In genomic region chr10:44014644-44015250, GRCh38 we compare ENCODE assay signal across 19 cellular contexts.
DNase-seq lines count a peak whose midpoint lies in the region; FAIRE-seq and TF ChIP-seq lines count a peak whose summit lies in the region.
"Had no signal": no experiment of that assay in that cellular context is flagged by ENCODE, and none has a peak within 500 bp of the region (broad histone marks: within the 10 kb centered on the region; RNA-seq: fewer than 3 reads in every experiment).

No MANE protein-coding gene starts in this region.

- TF ChIP-seq EP300 in tibial nerve (IDR thresholded peaks at IDR 0.05) = no peak

- no peak for TF ChIP-seq POLR2A in tibial nerve (IDR thresholded peaks at IDR 0.05)

- peak; percentile 27 for FAIRE-seq in urothelium cell line (lab: Jason Lieb, UNC)
- FAIRE-seq: GM12878, H1, HTR-8/SVneo had no signal

- H3K9me3 Mint-ChIP-seq in CD14-positive monocyte = peaks cover 0 to 5% (median 2%) of the 10 kb centered on the region in 7 donors
- H3K9me3 Mint-ChIP-seq in dendritic cell treated with granulocyte-macrophage colony-stimulating factor and Interleukin-4, amounts not matched to agents 40 ng/mL and 50 ng/mL, for 4 days = no peaks in the 10 kb centered on the region
- H3K9me3 Mint-ChIP-seq: CD4-positive, CD25-positive, alpha-beta regulatory T cell; CD8-positive, alpha-beta memory T cell had no signal

- H3K36me3 Mint-ChIP-seq in CD14-positive monocyte = no peaks in the 10 kb centered on the region
- H3K36me3 Mint-ChIP-seq in dendritic cell treated with granulocyte-macrophage colony-stimulating factor and Interleukin-4, amounts not matched to agents 40 ng/mL and 50 ng/mL, for 4 days (ENCODE audit: low read depth) = no peaks in the 10 kb centered on the region
- H3K36me3 Mint-ChIP-seq: CD4-positive, CD25-positive, alpha-beta regulatory T cell; CD8-positive, alpha-beta memory T cell had no signal

- H3K36me3 ChIP-seq in neutrophil (no peaks in the 10 kb centered on the region), tibial nerve (no peaks in the 10 kb centered on the region)
- H3K36me3 ChIP-seq: BLaER1 treated with 17β-estradiol and CSF1 and Interleukin-3, amounts not matched to agents 10 nM and 100 nM had no signal

- H3K27me3 ChIP-seq in neutrophil (no peaks in the 10 kb centered on the region), tibial nerve (no peaks in the 10 kb centered on the region)
- H3K27me3 ChIP-seq: BLaER1 treated with 17β-estradiol and CSF1 and Interleukin-3, amounts not matched to agents 10 nM and 100 nM had no signal

- no peak overlapping the region for H3K4me3 ChIP-seq in neutrophil (ENCODE audit: low read depth in 1 of 2, low read length in 1 of 2)
- no peak overlapping the region for H3K4me3 ChIP-seq in tibial nerve
- H3K4me3 ChIP-seq: BLaER1 treated with 17β-estradiol and CSF1 and Interleukin-3, amounts not matched to agents 10 nM and 100 nM; GM12878 had no signal

- H3K27ac Mint-ChIP-seq in CD14-positive monocyte = peak overlapping the region in 4 of 7 donors; percentile 31 to 84 (median 70)
- H3K27ac Mint-ChIP-seq in dendritic cell treated with granulocyte-macrophage colony-stimulating factor and Interleukin-4, amounts not matched to agents 40 ng/mL and 50 ng/mL, for 4 days = peak overlapping the region; percentile 30
- H3K27ac Mint-ChIP-seq: B cell; CD4-positive, CD25-positive, alpha-beta regulatory T cell; H9 had no signal

- peaks cover 41% of the 10 kb centered on the region for H3K4me1 Mint-ChIP-seq in CD14-positive monocyte
- peaks cover 44% of the 10 kb centered on the region for H3K4me1 Mint-ChIP-seq in dendritic cell treated with granulocyte-macrophage colony-stimulating factor and Interleukin-4, amounts not matched to agents 40 ng/mL and 50 ng/mL, for 4 days (ENCODE audit: low read depth)
- H3K4me1 Mint-ChIP-seq: B cell; CD4-positive, CD25-positive, alpha-beta regulatory T cell; CD8-positive, alpha-beta memory T cell had no signal

- H3K9me3 ChIP-seq in neutrophil = no peaks in the 10 kb centered on the region
- H3K9me3 ChIP-seq in tibial nerve = no peaks in the 10 kb centered on the region

- intact Hi-C loops in CD14-positive monocyte (cut with micrococcal nuclease) = no loop called here
- intact Hi-C loops in dendritic cell treated with granulocyte-macrophage colony-stimulating factor and Interleukin-4, amounts not matched to agents 40 ng/mL and 50 ng/mL, for 4 days (cut with micrococcal nuclease) = no loop called here

- peaks cover 2 to 7% (median 2%) of the 10 kb centered on the region in 3 donors for H3K27me3 Mint-ChIP-seq in CD14-positive monocyte (ENCODE audit: low read depth in 3 of 3)
- H3K27me3 Mint-ChIP-seq in dendritic cell treated with granulocyte-macrophage colony-stimulating factor and Interleukin-4, amounts not matched to agents 40 ng/mL and 50 ng/mL, for 4 days = no peaks in the 10 kb centered on the region
- H3K27me3 Mint-ChIP-seq: B cell; CD4-positive, CD25-positive, alpha-beta regulatory T cell had no signal

- H3K27ac ChIP-seq in neutrophil (peak overlapping the region; percentile 76), tibial nerve (no peak overlapping the region)

- no peak for TF ChIP-seq CTCF in CD14-positive monocyte (IDR thresholded peaks at IDR 0.05)
- TF ChIP-seq CTCF in neutrophil (IDR thresholded peaks at IDR 0.05) = no peak
- no peak for TF ChIP-seq CTCF in tibial nerve (IDR thresholded peaks at IDR 0.05)

- H3K4me3 Mint-ChIP-seq in CD14-positive monocyte = no peak overlapping the region
- H3K4me3 Mint-ChIP-seq in dendritic cell treated with granulocyte-macrophage colony-stimulating factor and Interleukin-4, amounts not matched to agents 40 ng/mL and 50 ng/mL, for 4 days = no peak overlapping the region
- H3K4me3 Mint-ChIP-seq: B cell; CD4-positive, CD25-positive, alpha-beta regulatory T cell; CD8-positive, alpha-beta memory T cell; H9 had no signal

- H3K4me1 ChIP-seq in neutrophil (ENCODE audit: control insufficient read depth in 1 of 2, insufficient read depth in 1 of 2, low read depth in 1 of 2, low read length in 1 of 2) = peaks cover 57 to 63% of the 10 kb centered on the region in 2 experiments
- peaks cover 0 to 38% (median 18%) of the 10 kb centered on the region in 4 donors for H3K4me1 ChIP-seq in tibial nerve

- WGBS in tibial nerve, 2 donors = 96 to 98% methylated on average over 16 of the region's 16 CpGs

- DNase-seq in CD14-positive monocyte (ENCODE audit: low spot score) (no peak), urothelium cell line (ENCODE audit: low spot score) (no peak), superior temporal gyrus (ENCODE audit: extremely low spot score) (no peak), tibial nerve (ENCODE audit: low spot score in 2 of 2) (no peak)
- DNase-seq: CD4-positive, CD25-positive, alpha-beta regulatory T cell; CD8-positive, alpha-beta memory T cell; COR-L47; DMS 273 treated with DMSO at 0.1 percent for 48 hours; DMS53; DND-41; EL; H9 had no signal
